Comparison of ENCODE assay signal across 7 cellular contexts in genomic region chr2:177164131-177164530, GRCh38. TPM values are rescaled to one million over a fixed set of nuclear protein-coding genes. Genes with fewer than 3 reads are reported as not detected.
DNase-seq lines count a peak whose midpoint lies in the region; ATAC-seq and TF ChIP-seq lines count a peak whose summit lies in the region.

No MANE protein-coding gene starts in this region.

- TF ChIP-seq POLR2A in testis (IDR thresholded peaks at IDR 0.05): no peak

- H3K27me3 Mint-ChIP-seq in chondrocyte (ENCODE audit: low read depth): no peaks in the 10 kb centered on the region

- H3K9me3 Mint-ChIP-seq in chondrocyte (ENCODE audit: low read depth): no peaks in the 10 kb centered on the region

- H3K36me3 ChIP-seq in SK-N-SH (replicated peaks in 1 of 2; ENCODE audit: control insufficient read depth in 1 of 2, insufficient read depth in 2 of 2, low read length in 1 of 2): no peaks in the 10 kb centered on the region
- no peaks in the 10 kb centered on the region for H3K36me3 ChIP-seq in hepatocyte (replicated peaks; ENCODE audit: insufficient read depth, low read depth)
- H3K36me3 ChIP-seq in testis (ENCODE audit: low read depth, missing control alignments): no peaks in the 10 kb centered on the region

- H3K9me2 ChIP-seq in SK-N-SH: no peaks in the 10 kb centered on the region
- no peaks in the 10 kb centered on the region for H3K9me2 ChIP-seq in hepatocyte (replicated peaks; ENCODE audit: insufficient read depth)

- H3K79me2 ChIP-seq in SK-N-SH (ENCODE audit: insufficient read depth): no peaks in the 10 kb centered on the region
- H3K79me2 ChIP-seq in hepatocyte: no peaks in the 10 kb centered on the region

- WGBS in SK-N-SH (ENCODE audit: low lambda C conversion rate): 28% methylated on average over 3 of the region's 3 CpGs
- 30% methylated on average over 3 of the region's 3 CpGs for WGBS in hepatocyte (ENCODE audit: low lambda C conversion rate, missing lambda C conversion rate)
- 10 to 13% methylated on average over 3 of the region's 3 CpGs for WGBS in testis, 2 donors

- TF ChIP-seq RAD21 in SK-N-SH (IDR thresholded peaks at IDR 0.05; ENCODE audit: low read length): no peak

- no peak overlapping the region for H3K4me3 Mint-ChIP-seq in chondrocyte (ENCODE audit: unreplicated experiment)

- peak overlapping the region; percentile 47; the same call in 1 of the 2 replicates for H3K9ac ChIP-seq in SK-N-SH

- ATAC-seq in left lobe of liver (no peak), GM18867 (IDR thresholded peaks at IDR 0.05; ENCODE audit: unreplicated experiment) (no peak)

- DNase-seq in HCEC 1CT: peak; percentile 12
- no peak for DNase-seq in SK-N-SH
- no peak for DNase-seq in hepatocyte (ENCODE audit: low spot score)
- DNase-seq in testis: no peak
- no peak for DNase-seq in left lobe of liver (ENCODE audit: low spot score)
- DNase-seq in chondrocyte (ENCODE audit: low spot score): no peak

- peak overlapping the region; percentile 63 for H3K4me2 ChIP-seq in SK-N-SH
- peak overlapping the region; percentile 70 for H3K4me2 ChIP-seq in hepatocyte

- H3K4me3 ChIP-seq in SK-N-SH (ENCODE audit: low read depth in 2 of 2, low read length in 1 of 2) (peak overlapping the region; percentile 35 to 59), hepatocyte (no peak overlapping the region), testis (peak overlapping the region; percentile 32 to 50)

- TF ChIP-seq CTCF in SK-N-SH (IDR thresholded peaks at IDR 0.05): no peak
- TF ChIP-seq CTCF in hepatocyte (IDR thresholded peaks at IDR 0.05; ENCODE audit: poor library complexity): no peak
- no peak for TF ChIP-seq CTCF in testis (IDR thresholded peaks at IDR 0.05)
- no peak for TF ChIP-seq CTCF in chondrocyte (IDR thresholded peaks at IDR 0.05)

- CTCF ChIA-PET in SK-N-SH (lab: Yijun Ruan, JAX): interaction anchor here (0.7 to 6.9 kb wide), 79 partner anchors 9 to 1048 kb away, joined by 3 to 121 read pairs (median 6); partner anchors contain the start of genes AGPS, HNRNPA3, HOXD10 and NFE2L2

- H3K4me1 Mint-ChIP-seq in chondrocyte (ENCODE audit: low read depth): peaks cover 26% of the 10 kb centered on the region

- H4K20me1 ChIP-seq in SK-N-SH (ENCODE audit: insufficient read depth) (no peaks in the 10 kb centered on the region), hepatocyte (ENCODE audit: insufficient read depth, poor library complexity, severe bottlenecking) (no peaks in the 10 kb centered on the region)

- no peaks in the 10 kb centered on the region for H3K36me3 Mint-ChIP-seq in chondrocyte (ENCODE audit: low read depth)

- POLR2A ChIA-PET in SK-N-SH (lab: Yijun Ruan, JAX): interaction anchor here (0.7 to 2.2 kb wide), 5 partner anchors 48 to 595 kb away, joined by 3 to 9 read pairs (median 3); partner anchors contain the start of genes HNRNPA3 and NFE2L2

- H3F3A ChIP-seq in SK-N-SH (replicated peaks; ENCODE audit: insufficient read depth): peaks cover 10% of the 10 kb centered on the region

- no peak overlapping the region for H3K27ac Mint-ChIP-seq in chondrocyte (ENCODE audit: unreplicated experiment)

- TF ChIP-seq EP300 in SK-N-SH (IDR thresholded peaks at IDR 0.05; ENCODE audit: borderline replicate concordance in 1 of 2, low read depth in 1 of 2, low read length in 1 of 2): no peak

- intact Hi-C loops in testis (cut with DNase I; ENCODE audit: low total_unique reads): loop anchor here (10.0 kb wide), 4 partner anchors 101 to 441 kb away; partner anchors contain the start of gene NFE2L2

- H3K9me3 ChIP-seq in SK-N-SH (no peaks in the 10 kb centered on the region), hepatocyte (ENCODE audit: low read depth) (no peaks in the 10 kb centered on the region), testis (no peaks in the 10 kb centered on the region)

- H3K27ac ChIP-seq in SK-N-SH (ENCODE audit: low read depth in 2 of 2, low read length in 1 of 2): no peak overlapping the region
- H3K27ac ChIP-seq in hepatocyte: no peak overlapping the region
- peak overlapping the region; percentile 93 to 95 for H3K27ac ChIP-seq in testis

- H3K27me3 ChIP-seq in SK-N-SH (ENCODE audit: insufficient read depth): no peaks in the 10 kb centered on the region
- no peaks in the 10 kb centered on the region for H3K27me3 ChIP-seq in hepatocyte
- no peaks in the 10 kb centered on the region for H3K27me3 ChIP-seq in testis

- H3K4me1 ChIP-seq in SK-N-SH (ENCODE audit: control insufficient read depth in 1 of 2, insufficient read depth in 2 of 2, low read depth in 1 of 2, low read length in 1 of 2) (peaks cover 12 to 23% of the 10 kb centered on the region in 2 experiments; a peak in 3 of 4 replicates), hepatocyte (ENCODE audit: insufficient read depth) (peaks cover 26% of the 10 kb centered on the region), testis (peaks cover 18% of the 10 kb centered on the region)

- peak overlapping the region; percentile 94 for H2AFZ ChIP-seq in SK-N-SH (ENCODE audit: low read depth)
- H2AFZ ChIP-seq in hepatocyte: peak overlapping the region; percentile 37

TF ChIP-seq in SK-N-SH, 30 proteins besides CTCF, POLR2A, EP300 and RAD21 (continues in another document):
- TF ChIP-seq ZBTB33 (IDR thresholded peaks at IDR 0.05; ENCODE audit: borderline replicate concordance, low read depth) (no peak), USF2 (IDR thresholded peaks at IDR 0.05; ENCODE audit: borderline replicate concordance, low read depth, low read length) (no peak), TCF12 (IDR thresholded peaks at IDR 0.05) (no peak), REST (IDR thresholded peaks at IDR 0.05; ENCODE audit: low read depth, low read length) (no peak), JUND (IDR thresholded peaks at IDR 0.05) (no peak), YY1 (IDR thresholded peaks at IDR 0.05; ENCODE audit: low read depth) (no peak), MEF2A (IDR thresholded peaks at IDR 0.05; ENCODE audit: borderline replicate concordance, low read depth) (no peak), RCOR1 (IDR thresholded peaks at IDR 0.05; ENCODE audit: low read length) (no peak), POLR2AphosphoS5 (IDR thresholded peaks at IDR 0.05; ENCODE audit: low read depth, low read length) (no peak), TEAD4 (IDR thresholded peaks at IDR 0.05; ENCODE audit: borderline replicate concordance, insufficient read depth) (no peak)

RNA-seq across cellular contexts. Expression of gene HNRNPA3, which starts 48.5 kb away (rescaled TPM):
- polyA plus RNA-seq in SK-N-SH (2012; rRNA removed) (86.5 and 102 TPM in 2 replicates), hepatocyte (48.5 and 59.5 TPM in 2 replicates), testis (ENCODE audit: insufficient read depth, low read depth, low replicate concordance) (284 TPM)
- 125 and 185 TPM in 2 replicates for polyA plus RNA-seq in SK-N-SH (2012; cell fraction: cytosol; rRNA removed)
- polyA plus RNA-seq in SK-N-SH (2012; cell fraction: nucleus; rRNA removed): 58.1 and 110 TPM in 2 replicates
- total RNA-seq in hepatocyte (54.9 and 56.1 TPM in 2 replicates), testis (100 to 1,000 TPM in 1 of 2 donors, 10 to 100 TPM in 1; 81.3 to 103 TPM), left lobe of liver (55.1 TPM), chondrocyte (98.0 to 153 TPM (median 106 TPM) in 3 replicates)

Comparison
In these comparisons a context has a peak if more than half of its experiments do, and no peak if none do; other contexts are left out.
1. H3K27ac ChIP-seq: peak in testis (2 of 2); none in SK-N-SH (0 of 2) and hepatocyte (single experiment).